Comparison of ENCODE assay signal across 11 cellular contexts in the genomic region with DNA sequence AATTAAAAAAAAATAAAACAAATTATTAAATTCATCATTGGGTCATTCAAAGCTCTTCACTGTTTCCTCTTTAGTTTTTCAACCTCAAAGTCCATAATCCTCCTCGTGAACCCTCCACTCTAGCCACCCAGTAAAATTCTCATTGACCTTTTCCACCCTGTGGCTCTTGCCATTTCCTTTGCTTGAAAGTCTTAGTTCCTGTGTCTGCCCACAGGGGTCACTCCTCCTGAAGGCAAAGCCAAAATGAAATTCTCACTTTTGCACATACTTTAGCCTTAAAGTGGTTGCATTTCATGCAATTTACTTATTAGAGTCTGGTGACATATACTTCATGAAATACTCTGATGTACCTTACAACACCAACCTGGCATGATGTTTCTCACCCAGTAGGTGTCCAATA.
A peak's percentile ranks its signal among the peaks of the same experiment; 100 is the strongest.
DNase-seq lines count a peak whose midpoint lies in the region; ATAC-seq and TF ChIP-seq lines count a peak whose summit lies in the region.
"Had no signal": no experiment of that assay in that cellular context is flagged by ENCODE, and none has a peak within 500 bp of the region (broad histone marks: within the 10 kb centered on the region; RNA-seq: fewer than 3 reads in every experiment).

No MANE protein-coding gene starts in this region.

- ATAC-seq in GM19324 (IDR thresholded peaks at IDR 0.05; ENCODE audit: low FRiP score, unreplicated experiment) = peak; percentile 48
- ATAC-seq: activated naive CD4-positive, alpha-beta T cell treated with anti-CD3 and anti-CD28 coated beads, Interleukin-2, amount 50 U/mL, for 72 hours had no signal

- peak; percentile 10 for TF ChIP-seq CTCF in foreskin fibroblast (IDR thresholded peaks at IDR 0.05; ENCODE audit: low read depth, low read length)

- H3K4me3 ChIP-seq in foreskin fibroblast (ENCODE audit: low read depth in 1 of 2, low read length in 2 of 2) = no peak overlapping the region
- H3K4me3 ChIP-seq: BLaER1 had no signal

- in situ Hi-C loops in SK-MEL-5 (cut with HindIII; ENCODE audit: low pct_unique_long_range_greater_than_20kb, low sequenced_read_pairs) = no loop called here

- DNase-seq in AG08395 (ENCODE audit: low spot score) (peak; percentile 6), SK-MEL-5 (ENCODE audit: low read depth, low spot score) (peak; percentile 50), foreskin fibroblast (peak in 1 of 2 donors; percentile 7), NCI-H446 (lab: John Stamatoyannopoulos, UW) (no peak), NCI-H1092 (lab: John Stamatoyannopoulos, UW) (no peak), ureter (ENCODE audit: low spot score) (no peak)
- DNase-seq in stimulated activated CD4-positive, alpha-beta T cell treated with anti-CD3 and anti-CD28 coated beads, Interleukin-4, amount 100 ng/mL, for 4 hours = no peak
- DNase-seq: NCI-H1436 treated with DMSO at 0.1 percent for 48 hours had no signal

Comparison
In these comparisons a context has a peak if more than half of its experiments do, and no peak if none do; other contexts are left out.
1. DNase-seq: peak in AG08395 (single experiment) and SK-MEL-5 (single experiment); none in NCI-H446 (0 of 2), NCI-H1092 (single experiment), ureter (single experiment) and stimulated activated CD4-positive, alpha-beta T cell treated with anti-CD3 and anti-CD28 coated beads, Interleukin-4, amount 100 ng/mL, for 4 hours (0 of 2).